3 cellular contexts compared by ENCODE assay signal in genomic region chr12:49961993-49962764, GRCh38.
A peak's percentile ranks its signal among the peaks of the same experiment; 100 is the strongest.
TF ChIP-seq lines count a peak whose summit lies in the region.

No MANE protein-coding gene starts in this region.

TF ChIP-seq in SK-N-SH, 30 proteins besides CTCF, POLR2A, EP300 and RAD21:
- TF ChIP-seq RXRA (IDR thresholded peaks at IDR 0.05; ENCODE audit: borderline replicate concordance, low read depth) (no peak), RCOR1 (IDR thresholded peaks at IDR 0.05; ENCODE audit: low read length) (no peak), NRF1 (IDR thresholded peaks at IDR 0.05; ENCODE audit: low read depth, low read length) (no peak), SMC3 (IDR thresholded peaks at IDR 0.05; ENCODE audit: low read depth, low read length) (no peak), NFIC (IDR thresholded peaks at IDR 0.05; ENCODE audit: borderline replicate concordance) (no peak), IRF3 (IDR thresholded peaks at IDR 0.05; ENCODE audit: low read depth, low read length) (no peak), CHD2 (IDR thresholded peaks at IDR 0.05; ENCODE audit: low read length, partially characterized antibody) (no peak), MXI1 (IDR thresholded peaks at IDR 0.05; ENCODE audit: low read depth, low read length) (no peak)
- TF ChIP-seq, protein P1, sequence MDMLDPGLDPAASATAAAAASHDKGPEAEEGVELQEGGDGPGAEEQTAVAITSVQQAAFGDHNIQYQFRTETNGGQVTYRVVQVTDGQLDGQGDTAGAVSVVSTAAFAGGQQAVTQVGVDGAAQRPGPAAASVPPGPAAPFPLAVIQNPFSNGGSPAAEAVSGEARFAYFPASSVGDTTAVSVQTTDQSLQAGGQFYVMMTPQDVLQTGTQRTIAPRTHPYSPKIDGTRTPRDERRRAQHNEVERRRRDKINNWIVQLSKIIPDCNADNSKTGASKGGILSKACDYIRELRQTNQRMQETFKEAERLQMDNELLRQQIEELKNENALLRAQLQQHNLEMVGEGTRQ (IDR thresholded peaks at IDR 0.05; ENCODE audit: borderline replicate concordance, low read depth, low read length): no peak

TF ChIP-seq in SK-N-SH treated with all-trans-retinoic acid at 6 μM for 48 hours, 23 proteins besides CTCF, POLR2A, EP300 and RAD21:
- TF ChIP-seq TSHZ2 (CRISPR knock-in tag; IDR thresholded peaks at IDR 0.05): no peak
- no peak for TF ChIP-seq CSDC2 (CRISPR knock-in tag; IDR thresholded peaks at IDR 0.05)
- no peak for TF ChIP-seq ZFP30 (CRISPR knock-in tag; IDR thresholded peaks at IDR 0.05)
- no peak for TF ChIP-seq ISL1 (CRISPR knock-in tag; IDR thresholded peaks at IDR 0.05)
- TF ChIP-seq BACH2 (CRISPR knock-in tag; IDR thresholded peaks at IDR 0.05; ENCODE audit: borderline replicate concordance): no peak
- TF ChIP-seq ZC3H10 (CRISPR knock-in tag; IDR thresholded peaks at IDR 0.05): no peak
- TF ChIP-seq ESRRG (CRISPR knock-in tag; IDR thresholded peaks at IDR 0.05): no peak
- TF ChIP-seq CSRNP3 (CRISPR knock-in tag; IDR thresholded peaks at IDR 0.05): no peak
- no peak for TF ChIP-seq PPARA (CRISPR knock-in tag; IDR thresholded peaks at IDR 0.05; ENCODE audit: borderline replicate concordance)
- no peak for TF ChIP-seq OSR1 (CRISPR knock-in tag; IDR thresholded peaks at IDR 0.05)
- TF ChIP-seq ZFP3 (CRISPR knock-in tag; IDR thresholded peaks at IDR 0.05): no peak
- TF ChIP-seq GLIS3 (CRISPR knock-in tag; IDR thresholded peaks at IDR 0.05): no peak
- TF ChIP-seq ZNF565 (CRISPR knock-in tag; conservative IDR thresholded peaks at IDR 0.05; ENCODE audit: low read depth): no peak
- TF ChIP-seq ZNF70 (CRISPR knock-in tag; IDR thresholded peaks at IDR 0.05): no peak
- TF ChIP-seq PATZ1 (CRISPR knock-in tag; IDR thresholded peaks at IDR 0.05; ENCODE audit: borderline replicate concordance): no peak
- no peak for TF ChIP-seq ZNF8 (CRISPR knock-in tag; IDR thresholded peaks at IDR 0.05)

TF ChIP-seq in HepG2, 621 proteins besides CTCF, POLR2A, EP300 and RAD21:
- TF ChIP-seq HNRNPL (IDR thresholded peaks at IDR 0.05; ENCODE audit: low read depth, low read length): 0 out of 2 replicates have a peak, but pooled peaks have one; percentile 28
- no peak for TF ChIP-seq ZNF329 (CRISPR knock-in tag; IDR thresholded peaks at IDR 0.05; ENCODE audit: low read depth)
- TF ChIP-seq ZNF678 (CRISPR knock-in tag; IDR thresholded peaks at IDR 0.05): no peak
